ENCODE assay signal across 11 cellular contexts in the genomic region with DNA sequence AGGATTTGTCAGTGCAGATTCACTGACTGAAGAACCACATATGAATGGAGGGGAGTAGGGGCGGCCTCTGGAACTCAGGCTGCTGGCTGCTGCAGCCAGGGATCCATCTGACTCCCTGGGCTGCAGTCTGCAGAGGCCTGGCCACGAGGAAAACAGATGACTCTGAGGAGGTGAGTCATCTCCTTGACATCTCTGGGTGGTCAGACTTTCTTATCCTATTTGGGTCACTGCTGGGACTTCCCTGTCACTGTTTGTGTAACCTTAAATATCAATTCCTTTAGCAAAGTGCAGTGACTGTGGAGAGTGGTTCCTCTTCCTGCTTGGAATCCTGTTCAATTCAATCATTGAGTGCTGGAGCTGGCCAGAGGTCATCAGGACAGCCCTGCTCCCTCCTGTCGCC. TPM values are rescaled to one million over a fixed set of nuclear protein-coding genes. Genes with fewer than 3 reads are reported as not detected.
DNase-seq lines count a peak whose midpoint lies in the region; ATAC-seq, FAIRE-seq and TF ChIP-seq lines count a peak whose summit lies in the region.
"Not testable (repeated sequence)": the region's sequence is repeated elsewhere in the genome, so short reads cannot be mapped to it uniquely, and the experiment has no call there.
"Had no signal": no experiment of that assay in that cellular context is flagged by ENCODE, and none has a peak within 500 bp of the region (broad histone marks: within the 10 kb centered on the region; RNA-seq: fewer than 3 reads in every experiment).

No MANE protein-coding gene starts in this region.

- not testable (repeated sequence) for H3K27me3 Mint-ChIP-seq in Calu3 (ENCODE audit: unreplicated experiment); MCF 10A (ENCODE audit: insufficient read depth, unreplicated experiment)

- H3K27ac Mint-ChIP-seq in Calu3 (ENCODE audit: unreplicated experiment); MCF 10A (ENCODE audit: low read depth, unreplicated experiment); stimulated activated effector memory CD8-positive, alpha-beta T cell treated with anti-CD3 and anti-CD28 coated beads, Interleukin-12 subunit alpha, Interleukin-12 subunit beta, amount 100 ng/mL, for 72 hours: not testable (repeated sequence)

- FAIRE-seq in RCC 7860 (lab: Jason Lieb, UNC) = not testable (repeated sequence)

- TF ChIP-seq CTCF in Calu3 (IDR thresholded peaks at IDR 0.05; ENCODE audit: unreplicated experiment); MCF 10A (IDR thresholded peaks at IDR 0.05; ENCODE audit: unreplicated experiment); fibroblast of pulmonary artery (IDR thresholded peaks at IDR 0.05; ENCODE audit: low read length, missing control alignments): not testable (repeated sequence)

- H3K4me1 Mint-ChIP-seq in Calu3 (ENCODE audit: low read depth, unreplicated experiment); MCF 10A (ENCODE audit: insufficient read depth, unreplicated experiment); stimulated activated effector memory CD8-positive, alpha-beta T cell treated with anti-CD3 and anti-CD28 coated beads, Interleukin-12 subunit alpha, Interleukin-12 subunit beta, amount 100 ng/mL, for 72 hours: not testable (repeated sequence)

- not testable (repeated sequence) for H3K36me3 Mint-ChIP-seq in Calu3 (ENCODE audit: insufficient read depth, unreplicated experiment); MCF 10A (ENCODE audit: insufficient read depth, unreplicated experiment); stimulated activated effector memory CD8-positive, alpha-beta T cell treated with anti-CD3 and anti-CD28 coated beads, Interleukin-12 subunit alpha, Interleukin-12 subunit beta, amount 100 ng/mL, for 72 hours

- not testable (repeated sequence) for H3K4me3 Mint-ChIP-seq in Calu3 (ENCODE audit: low read depth, unreplicated experiment); MCF 10A (ENCODE audit: unreplicated experiment); stimulated activated effector memory CD8-positive, alpha-beta T cell treated with anti-CD3 and anti-CD28 coated beads, Interleukin-12 subunit alpha, Interleukin-12 subunit beta, amount 100 ng/mL, for 72 hours

- POLR2A ChIA-PET in MCF 10A (lab: Yijun Ruan, JAX) = not testable (repeated sequence)

- not testable (repeated sequence) for BruUV-seq in Calu3 (replicated peaks; lab: Mats Ljungman, UMichigan); MCF 10A (replicated peaks; lab: Mats Ljungman, UMichigan)

- not testable (repeated sequence) for H3K9me3 Mint-ChIP-seq in Calu3 (ENCODE audit: low read depth, unreplicated experiment); stimulated activated effector memory CD8-positive, alpha-beta T cell treated with anti-CD3 and anti-CD28 coated beads, Interleukin-12 subunit alpha, Interleukin-12 subunit beta, amount 100 ng/mL, for 72 hours
- peaks cover 53% of the 10 kb centered on the region for H3K9me3 Mint-ChIP-seq in MCF 10A (ENCODE audit: unreplicated experiment)

- DNase-seq in A172 (ENCODE audit: low spot score) = peak; percentile 76
- peak; percentile 1 for DNase-seq in Calu3
- peak; percentile 31 for DNase-seq in HS-27A (ENCODE audit: low read depth)
- DNase-seq in RCC 7860 (ENCODE audit: low spot score) = peak; percentile 60
- peak; percentile 1 for DNase-seq in MCF 10A (ENCODE audit: unreplicated experiment)
- DNase-seq in fibroblast of pulmonary artery (ENCODE audit: low read depth) = peak; percentile 24
- DNase-seq in kidney tubule cell (ENCODE audit: low spot score) = peak; percentile 90
- DNase-seq in stimulated activated effector memory CD8-positive, alpha-beta T cell treated with anti-CD3 and anti-CD28 coated beads, Interleukin-12 subunit alpha, Interleukin-12 subunit beta, amount 100 ng/mL, for 72 hours (ENCODE audit: low spot score in 2 of 2) = peak in 1 of 2 donors; percentile 26

- intact Hi-C loops in Calu3 (cut with micrococcal nuclease; ENCODE audit: unreplicated experiment); MCF 10A (cut with micrococcal nuclease): not testable (repeated sequence)

- CTCF ChIA-PET in Calu3 (lab: Charles Lee); MCF 10A (lab: Yijun Ruan, JAX): not testable (repeated sequence)

- peak; percentile 57 for ATAC-seq in stimulated activated effector memory CD8-positive, alpha-beta T cell treated with anti-CD3 and anti-CD28 coated beads, Interleukin-12 subunit alpha, Interleukin-12 subunit beta, amount 100 ng/mL, for 72 hours

- H3K4me3 ChIP-seq in fibroblast of pulmonary artery (replicated peaks; ENCODE audit: low read depth, low read length) = not testable (repeated sequence)

RNA-seq across cellular contexts. Expression of a gene that starts 5.4 kb away (rescaled TPM):
- not detected in 2 replicates for total RNA-seq in A172 (2014; rRNA removed; shearing (Covaris generic))
- total RNA-seq in Calu3 (2022) (not detected in 2 replicates), MCF 10A (2022) (not detected in 2 replicates)
- total RNA-seq: B cell; CD4-positive, alpha-beta memory T cell; Right ventricle myocardium superior had no signal

RNA-seq across cellular contexts. Expression of a gene that starts 47.6 kb away (rescaled TPM):
- total RNA-seq in A172 (2014; rRNA removed; shearing (Covaris generic)) = not detected in 2 replicates
- not detected in 2 replicates for total RNA-seq in Calu3 (2022)
- not detected in 2 replicates for total RNA-seq in MCF 10A (2022)
- total RNA-seq: B cell; CD4-positive, alpha-beta memory T cell; Right ventricle myocardium superior had no signal
